ENCODE assay signal across 8 cellular contexts in genomic region chr1:206634365-206635079, GRCh38. TPM values are rescaled to one million over a fixed set of nuclear protein-coding genes. Genes with fewer than 3 reads are reported as not detected.
A peak's percentile ranks its signal among the peaks of the same experiment; 100 is the strongest.
DNase-seq lines count a peak whose midpoint lies in the region; ATAC-seq and TF ChIP-seq lines count a peak whose summit lies in the region.

No MANE protein-coding gene starts in this region.

- H3K9me3 ChIP-seq in left ventricle myocardium inferior (replicated peaks) (no peaks in the 10 kb centered on the region), upper lobe of left lung (no peaks in the 10 kb centered on the region)

- H3K27me3 ChIP-seq in left ventricle myocardium inferior (ENCODE audit: low read depth) (no peaks in the 10 kb centered on the region), upper lobe of left lung (no peaks in the 10 kb centered on the region)

- ATAC-seq in upper lobe of left lung (ENCODE audit: low FRiP score in 2 of 2) (peak; percentile 85 to 89), HG03521 (IDR thresholded peaks at IDR 0.05; ENCODE audit: unreplicated experiment) (no peak)

- peaks cover 5% of the 10 kb centered on the region for H3K36me3 ChIP-seq in left ventricle myocardium inferior
- no peaks in the 10 kb centered on the region for H3K36me3 ChIP-seq in upper lobe of left lung

- no peak for TF ChIP-seq EP300 in upper lobe of left lung (IDR thresholded peaks at IDR 0.05)

- peak; percentile 87 for TF ChIP-seq CTCF in left ventricle myocardium inferior (IDR thresholded peaks at IDR 0.05; ENCODE audit: borderline replicate concordance)
- peak; percentile 66 to 80 (median 74) for TF ChIP-seq CTCF in upper lobe of left lung (IDR thresholded peaks at IDR 0.05)

- H3K4me3 ChIP-seq in left ventricle myocardium inferior (peak overlapping the region; percentile 98), upper lobe of left lung (peak overlapping the region in 3 of 4 donors; percentile 79 to 91 (median 80))

- peaks cover 12% of the 10 kb centered on the region for H3K27me3 Mint-ChIP-seq in T-helper 1 cell treated with Interleukin-12 subunit alpha and Interleukin-12 subunit beta and Interleukin-4 antibody, amounts not matched to agents 30 μg/mL and 1 μg/mL, for 36 hours (ENCODE audit: low read depth)

- intact Hi-C loops in left ventricle myocardium inferior (cut with micrococcal nuclease) (loop anchor here (10.0 kb wide), 1 partner anchor 280 kb away; no protein-coding TSS in a partner anchor), posterior vena cava (cut with DNase I) (loop anchor here in 1 of 2 donors (5.0 kb wide), 1 partner anchor 278 kb away; no protein-coding TSS in a partner anchor)

- peak overlapping the region; percentile 85 for H3K4me3 Mint-ChIP-seq in T-helper 1 cell treated with Interleukin-12 subunit alpha and Interleukin-12 subunit beta and Interleukin-4 antibody, amounts not matched to agents 30 μg/mL and 1 μg/mL, for 36 hours

- H3K9me3 Mint-ChIP-seq in T-helper 1 cell treated with Interleukin-12 subunit alpha and Interleukin-12 subunit beta and Interleukin-4 antibody, amounts not matched to agents 30 μg/mL and 1 μg/mL, for 36 hours = no peaks in the 10 kb centered on the region

- TF ChIP-seq POLR2A in upper lobe of left lung (IDR thresholded peaks at IDR 0.05) = no peak

- peaks cover 27% of the 10 kb centered on the region for H3K4me1 Mint-ChIP-seq in T-helper 1 cell treated with Interleukin-12 subunit alpha and Interleukin-12 subunit beta and Interleukin-4 antibody, amounts not matched to agents 30 μg/mL and 1 μg/mL, for 36 hours (ENCODE audit: low read depth)

- peaks cover 61% of the 10 kb centered on the region for H3K4me1 ChIP-seq in left ventricle myocardium inferior
- H3K4me1 ChIP-seq in upper lobe of left lung = peaks cover 9 to 39% (median 20%) of the 10 kb centered on the region in 4 donors

- DNase-seq in GM04503 (ENCODE audit: low read depth) = peak; percentile 60
- DNase-seq in NCI-H1417 treated with DMSO at 0.1 percent for 48 hours (lab: John Stamatoyannopoulos, UW) = peak; percentile 45
- DNase-seq in amygdala (lab: John Stamatoyannopoulos, UW) = peak in 55 of 56 donors; percentile 12 to 97 (median 70)
- peak; percentile 94 for DNase-seq in left ventricle myocardium inferior
- DNase-seq in posterior vena cava (ENCODE audit: low spot score) = peak; percentile 99
- DNase-seq in upper lobe of left lung = peak in 1 of 2 donors; percentile 95

- peaks cover 2% of the 10 kb centered on the region for H3K36me3 Mint-ChIP-seq in T-helper 1 cell treated with Interleukin-12 subunit alpha and Interleukin-12 subunit beta and Interleukin-4 antibody, amounts not matched to agents 30 μg/mL and 1 μg/mL, for 36 hours (ENCODE audit: low read depth)

- WGBS in upper lobe of left lung, 2 donors = 6% methylated on average over 19 to 26 of the region's 26 CpGs

- peak overlapping the region; percentile 91 for H3K27ac ChIP-seq in left ventricle myocardium inferior (replicated peaks)
- peak overlapping the region; percentile 75 to 88 (median 80) for H3K27ac ChIP-seq in upper lobe of left lung

- H3K27ac Mint-ChIP-seq in T-helper 1 cell treated with Interleukin-12 subunit alpha and Interleukin-12 subunit beta and Interleukin-4 antibody, amounts not matched to agents 30 μg/mL and 1 μg/mL, for 36 hours = peak overlapping the region; percentile 94

RNA-seq across cellular contexts. Expression of gene DYRK3, which starts 0.8 kb away (rescaled TPM):
- total RNA-seq in left ventricle myocardium inferior = 26.6 TPM
- 10 to 100 TPM in 1 of 2 donors, 1 to 10 TPM in 1; 8.4 to 10.7 TPM for total RNA-seq in posterior vena cava
- total RNA-seq in upper lobe of left lung = 10 to 100 TPM in 2 of 6 donors, 1 to 10 TPM in 4; 4.1 to 20.7 (median 7.0) TPM

RNA-seq across cellular contexts. Expression of gene EIF2D, which starts 22.3 kb away (rescaled TPM):
- 29.2 TPM for total RNA-seq in left ventricle myocardium inferior
- 10 to 100 TPM; 32.4 to 34.3 TPM for total RNA-seq in posterior vena cava
- total RNA-seq in upper lobe of left lung = 10 to 100 TPM; 32.6 to 84.9 (median 45.4) TPM

RNA-seq across cellular contexts. Expression of gene MAPKAPK2, which starts 50.2 kb away (rescaled TPM):
- total RNA-seq in left ventricle myocardium inferior = 215 TPM
- 100 to 1,000 TPM in 1 of 2 donors, 10 to 100 TPM in 1; 69.0 to 102 TPM for total RNA-seq in posterior vena cava
- total RNA-seq in upper lobe of left lung = 100 to 1,000 TPM in 2 of 6 donors, 10 to 100 TPM in 4; 64.8 to 135 (median 84.3) TPM
